Comparison of ENCODE assay signal across 37 cellular contexts in genomic region chr2:57528499-57528898, GRCh38.
"Had no signal": no experiment of that assay in that cellular context is flagged by ENCODE, and none has a peak within 500 bp of the region (broad histone marks: within the 10 kb centered on the region; RNA-seq: fewer than 3 reads in every experiment).

No MANE protein-coding gene starts in this region.

- H3K36me3 ChIP-seq: adrenal gland, cardiac muscle cell, WERI-Rb-1 had no signal

- H3K27ac ChIP-seq: adrenal gland, cardiac muscle cell, WERI-Rb-1 had no signal

- H3K4me3 ChIP-seq: adrenal gland, cardiac muscle cell had no signal

- H3K9me3 ChIP-seq: adrenal gland had no signal

- H3K27me3 Mint-ChIP-seq: activated CD4-positive, alpha-beta memory T cell treated with anti-CD3 and anti-CD28 coated beads, Interleukin-2, amount 10 ng/mL, durations not matched to agents 7 days and 5 days; activated CD4-positive, alpha-beta T cell treated with anti-CD3 and anti-CD28 coated beads for 36 hours; activated CD4-positive, alpha-beta T cell treated with anti-CD3 and anti-CD28 coated beads, Interleukin-2, amount 10 ng/mL, durations not matched to agents 7 days and 5 days; activated CD8-positive, alpha-beta memory T cell treated with anti-CD3 and anti-CD28 coated beads, Interleukin-2, amount 10 ng/mL, durations not matched to agents 7 days and 5 days; activated naive CD8-positive, alpha-beta T cell treated with anti-CD3 and anti-CD28 coated beads for 36 hours; activated T-cell treated with anti-CD3 and anti-CD28 coated beads, Interleukin-2, amount 50 U/mL, for 24 hours; central memory CD8-positive, alpha-beta T cell had no signal

- H3K4me1 ChIP-seq: adrenal gland had no signal

- H3K27me3 ChIP-seq: adrenal gland, cardiac muscle cell had no signal

- ATAC-seq: activated CD4-positive, alpha-beta T cell treated with anti-CD3 and anti-CD28 coated beads for 36 hours; activated CD4-positive, CD25-positive, alpha-beta regulatory T cell treated with anti-CD3 and anti-CD28 coated beads, Interleukin-2, amount 50 U/mL, for 24 hours; activated CD8-positive, alpha-beta memory T cell treated with anti-CD3 and anti-CD28 coated beads, Interleukin-2, amount 10 ng/mL, durations not matched to agents 7 days and 5 days; activated CD8-positive, alpha-beta T cell treated with anti-CD3 and anti-CD28 coated beads, Interleukin-2, amount 10 ng/mL, durations not matched to agents 7 days and 5 days; activated naive CD4-positive, alpha-beta T cell treated with anti-CD3 and anti-CD28 coated beads, Interleukin-2, amount 50 U/mL, for 72 hours had no signal

- DNase-seq: activated CD4-positive, alpha-beta memory T cell treated with anti-CD3 and anti-CD28 coated beads, Interleukin-2, amount 10 ng/mL, durations not matched to agents 7 days and 5 days; activated CD4-positive, alpha-beta T cell treated with anti-CD3 and anti-CD28 coated beads for 1 hour; activated CD4-positive, alpha-beta T cell treated with anti-CD3 and anti-CD28 coated beads for 36 hours; activated CD4-positive, alpha-beta T cell treated with anti-CD3 and anti-CD28 coated beads for 48 hours; activated CD4-positive, alpha-beta T cell treated with anti-CD3 and anti-CD28 coated beads, Interleukin-2, amount 10 ng/mL, durations not matched to agents 7 days and 5 days; activated CD4-positive, alpha-beta T cell treated with anti-CD3 and anti-CD28 coated beads, Interleukin-2, amount 50 U/mL, for 48 hours; activated CD4-positive, CD25-positive, alpha-beta regulatory T cell; activated CD8-positive, alpha-beta memory T cell treated with anti-CD3 and anti-CD28 coated beads for 24 hours; activated CD8-positive, alpha-beta memory T cell treated with anti-CD3 and anti-CD28 coated beads, Interleukin-2, amount 10 ng/mL, durations not matched to agents 7 days and 5 days; activated CD8-positive, alpha-beta memory T cell treated with anti-CD3 and anti-CD28 coated beads, Interleukin-2, amount 50 U/mL, for 48 hours; activated CD8-positive, alpha-beta T cell treated with anti-CD3 and anti-CD28 coated beads, Interleukin-2, amount 10 ng/mL, durations not matched to agents 7 days and 5 days; activated effector memory CD4-positive, alpha-beta T cell treated with Interleukin-2 at 50 U/mL for 16 hours; activated gamma-delta T cell treated with Interleukin-2 at 50 U/mL for 16 hours; activated naive CD4-positive, alpha-beta T cell; activated naive CD4-positive, alpha-beta T cell treated with anti-CD3 and anti-CD28 coated beads for 36 hours; activated naive CD4-positive, alpha-beta T cell treated with anti-CD3 and anti-CD28 coated beads, Interleukin-2, amount 50 U/mL, for 16 hours; activated naive CD8-positive, alpha-beta T cell treated with anti-CD3 and anti-CD28 coated beads for 36 hours; activated T-cell treated with anti-CD3 and anti-CD28 coated beads, Interleukin-2, amount 50 U/mL, for 24 hours; activated T-cell treated with anti-CD3 and anti-CD28 coated beads, Interleukin-2, amount 50 U/mL, for 48 hours; adrenal gland; amniotic stem cell; aorta; caudate nucleus; cerebellar nuclear complex; T-helper 1 cell; T-helper 2 cell; T-helper 9 cell; WERI-Rb-1 had no signal

- H3K27ac Mint-ChIP-seq: activated CD4-positive, alpha-beta memory T cell treated with anti-CD3 and anti-CD28 coated beads, Interleukin-2, amount 10 ng/mL, durations not matched to agents 7 days and 5 days; activated CD4-positive, alpha-beta T cell treated with anti-CD3 and anti-CD28 coated beads for 36 hours; activated CD4-positive, alpha-beta T cell treated with anti-CD3 and anti-CD28 coated beads, Interleukin-2, amount 10 ng/mL, durations not matched to agents 7 days and 5 days; activated CD8-positive, alpha-beta memory T cell treated with anti-CD3 and anti-CD28 coated beads, Interleukin-2, amount 10 ng/mL, durations not matched to agents 7 days and 5 days; activated CD8-positive, alpha-beta T cell treated with anti-CD3 and anti-CD28 coated beads, Interleukin-2, amount 10 ng/mL, durations not matched to agents 7 days and 5 days; activated naive CD4-positive, alpha-beta T cell treated with anti-CD3 and anti-CD28 coated beads for 36 hours; activated naive CD4-positive, alpha-beta T cell treated with anti-CD3 and anti-CD28 coated beads, Interleukin-2, amount 50 U/mL, for 72 hours; activated naive CD8-positive, alpha-beta T cell treated with anti-CD3 and anti-CD28 coated beads for 36 hours; activated T-cell treated with anti-CD3 and anti-CD28 coated beads, Interleukin-2, amount 50 U/mL, for 24 hours; activated T-helper 2 cell treated with anti-CD3 and anti-CD28 coated beads, Interferon-gamma antibody, Interleukin-2, Interleukin-4, amounts not matched to agents 10 μg/mL and 5 μg/mL and 100 μg/mL, durations not matched to agents 14 hours and 24 hours and 36 hours; brain; T-helper 1 cell treated with Interleukin-12 subunit alpha and Interleukin-12 subunit beta and Interleukin-4 antibody, amounts not matched to agents 30 μg/mL and 1 μg/mL, for 36 hours; T-helper 2 cell treated with Interferon-gamma antibody and Interleukin-4, amounts not matched to agents 5 μg/mL and 100 μg/mL, for 36 hours; WTC11 had no signal

- H3K4me3 Mint-ChIP-seq: activated CD4-positive, alpha-beta memory T cell treated with anti-CD3 and anti-CD28 coated beads, Interleukin-2, amount 10 ng/mL, durations not matched to agents 7 days and 5 days; activated CD4-positive, alpha-beta T cell treated with anti-CD3 and anti-CD28 coated beads for 36 hours; activated CD4-positive, alpha-beta T cell treated with anti-CD3 and anti-CD28 coated beads, Interleukin-2, amount 10 ng/mL, durations not matched to agents 7 days and 5 days; activated CD8-positive, alpha-beta memory T cell treated with anti-CD3 and anti-CD28 coated beads, Interleukin-2, amount 10 ng/mL, durations not matched to agents 7 days and 5 days; activated CD8-positive, alpha-beta T cell treated with anti-CD3 and anti-CD28 coated beads, Interleukin-2, amount 10 ng/mL, durations not matched to agents 7 days and 5 days; activated naive CD4-positive, alpha-beta T cell treated with anti-CD3 and anti-CD28 coated beads for 36 hours; activated naive CD8-positive, alpha-beta T cell treated with anti-CD3 and anti-CD28 coated beads for 36 hours; activated T-cell treated with anti-CD3 and anti-CD28 coated beads, Interleukin-2, amount 50 U/mL, for 24 hours; brain; central memory CD8-positive, alpha-beta T cell; T-helper 1 cell treated with Interleukin-12 subunit alpha and Interleukin-12 subunit beta and Interleukin-4 antibody, amounts not matched to agents 30 μg/mL and 1 μg/mL, for 36 hours; T-helper 2 cell treated with Interferon-gamma antibody and Interleukin-4, amounts not matched to agents 5 μg/mL and 100 μg/mL, for 36 hours; WTC11 had no signal

- H3K4me1 Mint-ChIP-seq: activated CD4-positive, alpha-beta memory T cell treated with anti-CD3 and anti-CD28 coated beads, Interleukin-2, amount 10 ng/mL, durations not matched to agents 7 days and 5 days; activated CD4-positive, alpha-beta T cell treated with anti-CD3 and anti-CD28 coated beads for 36 hours; activated CD4-positive, alpha-beta T cell treated with anti-CD3 and anti-CD28 coated beads, Interleukin-2, amount 10 ng/mL, durations not matched to agents 7 days and 5 days; activated CD8-positive, alpha-beta memory T cell treated with anti-CD3 and anti-CD28 coated beads, Interleukin-2, amount 10 ng/mL, durations not matched to agents 7 days and 5 days; activated naive CD8-positive, alpha-beta T cell treated with anti-CD3 and anti-CD28 coated beads for 36 hours; brain; central memory CD8-positive, alpha-beta T cell; WTC11 had no signal

- H3K36me3 Mint-ChIP-seq: activated CD8-positive, alpha-beta memory T cell treated with anti-CD3 and anti-CD28 coated beads, Interleukin-2, amount 10 ng/mL, durations not matched to agents 7 days and 5 days; activated naive CD4-positive, alpha-beta T cell treated with anti-CD3 and anti-CD28 coated beads, Interleukin-2, amount 50 U/mL, for 72 hours; activated naive CD8-positive, alpha-beta T cell treated with anti-CD3 and anti-CD28 coated beads for 36 hours; brain; WTC11 had no signal

- H3K9me3 Mint-ChIP-seq: T-helper 1 cell treated with Interleukin-12 subunit alpha and Interleukin-12 subunit beta and Interleukin-4 antibody, amounts not matched to agents 30 μg/mL and 1 μg/mL, for 36 hours; WTC11 had no signal
